26 cellular contexts compared by ENCODE assay signal in the genomic region with DNA sequence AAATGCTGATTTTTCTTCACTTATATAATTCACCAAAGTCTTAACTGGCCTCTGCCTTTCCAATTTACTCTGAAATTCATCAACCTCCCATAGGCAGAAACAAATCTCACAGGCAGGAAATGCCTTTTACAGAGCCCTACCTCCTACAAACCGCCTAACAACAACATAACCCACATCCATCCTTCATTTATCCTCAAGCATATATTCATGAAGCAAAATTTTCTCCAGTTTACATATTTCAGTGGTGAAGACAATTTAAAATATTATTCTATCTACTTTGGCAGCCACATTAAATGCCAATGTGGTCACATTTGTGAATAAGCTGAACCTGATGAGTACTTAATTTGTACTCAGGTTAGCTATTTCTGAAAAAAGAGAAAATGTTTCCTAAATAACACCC.
"Had no signal": no experiment of that assay in that cellular context is flagged by ENCODE, and none has a peak within 500 bp of the region (broad histone marks: within the 10 kb centered on the region; RNA-seq: fewer than 3 reads in every experiment).

No MANE protein-coding gene starts in this region.

- H3K4me3 Mint-ChIP-seq: activated CD4-positive, alpha-beta memory T cell treated with anti-CD3 and anti-CD28 coated beads, Interleukin-2, amount 10 ng/mL, durations not matched to agents 7 days and 5 days; activated CD4-positive, alpha-beta T cell treated with anti-CD3 and anti-CD28 coated beads, Interleukin-2, amount 10 ng/mL, durations not matched to agents 7 days and 5 days; activated naive CD8-positive, alpha-beta T cell treated with anti-CD3 and anti-CD28 coated beads, Interleukin-2, amount 10 ng/mL, durations not matched to agents 7 days and 5 days; activated T-helper 17 cell treated with anti-CD3 and anti-CD28 coated beads, Interleukin-2, amount 50 U/mL, for 72 hours had no signal

- H3K4me3 ChIP-seq: adrenal gland, ascending aorta had no signal

- H3K9me3 ChIP-seq: adrenal gland, ascending aorta, SK-N-SH had no signal

- ATAC-seq: activated T-helper 17 cell treated with anti-CD3 and anti-CD28 coated beads, Interleukin-2, amount 50 U/mL, for 72 hours; Panc1; Right ventricle myocardium inferior had no signal

- H3K4me2 ChIP-seq: SK-N-SH had no signal

- H3K27me3 Mint-ChIP-seq: activated CD4-positive, alpha-beta memory T cell treated with anti-CD3 and anti-CD28 coated beads, Interleukin-2, amount 10 ng/mL, durations not matched to agents 7 days and 5 days; activated CD4-positive, alpha-beta T cell treated with anti-CD3 and anti-CD28 coated beads, Interleukin-2, amount 10 ng/mL, durations not matched to agents 7 days and 5 days; activated naive CD8-positive, alpha-beta T cell treated with anti-CD3 and anti-CD28 coated beads, Interleukin-2, amount 10 ng/mL, durations not matched to agents 7 days and 5 days; activated T-helper 17 cell treated with anti-CD3 and anti-CD28 coated beads, Interleukin-2, amount 50 U/mL, for 72 hours had no signal

- H3K4me1 ChIP-seq: adrenal gland had no signal

- H3K27ac Mint-ChIP-seq: activated CD4-positive, alpha-beta memory T cell treated with anti-CD3 and anti-CD28 coated beads, Interleukin-2, amount 10 ng/mL, durations not matched to agents 7 days and 5 days; activated CD4-positive, alpha-beta T cell treated with anti-CD3 and anti-CD28 coated beads, Interleukin-2, amount 10 ng/mL, durations not matched to agents 7 days and 5 days; activated naive CD8-positive, alpha-beta T cell treated with anti-CD3 and anti-CD28 coated beads, Interleukin-2, amount 10 ng/mL, durations not matched to agents 7 days and 5 days; activated T-helper 17 cell treated with anti-CD3 and anti-CD28 coated beads, Interleukin-2, amount 50 U/mL, for 72 hours had no signal

- DNase-seq: activated CD4-positive, alpha-beta memory T cell treated with anti-CD3 and anti-CD28 coated beads, Interleukin-2, amount 10 ng/mL, durations not matched to agents 7 days and 5 days; activated CD4-positive, alpha-beta T cell treated with anti-CD3 and anti-CD28 coated beads, Interleukin-2, amount 10 ng/mL, durations not matched to agents 7 days and 5 days; activated CD4-positive, CD25-positive, alpha-beta regulatory T cell; activated gamma-delta T cell; activated naive CD4-positive, alpha-beta T cell treated with anti-CD3 and anti-CD28 coated beads, Interleukin-2, amount 50 U/mL, for 16 hours; activated naive CD8-positive, alpha-beta T cell treated with anti-CD3 and anti-CD28 coated beads, Interleukin-2, amount 10 ng/mL, durations not matched to agents 7 days and 5 days; activated T-cell treated with anti-CD3 and anti-CD28 coated beads for 4 hours; activated T-cell treated with anti-CD3 and anti-CD28 coated beads, Interleukin-2, amount 50 U/mL, for 48 hours; adrenal gland; Kasumi-1; NCI-H1105 treated with DMSO at 0.1 percent for 48 hours; NCI-H1436 treated with DMSO at 0.1 percent for 48 hours; NCI-H187; NCI-H2081; NCI-H510A treated with DMSO at 0.1 percent for 48 hours; NCI-H69; NK-92 treated with Interleukin-12 subunit alpha and Interleukin-12 subunit beta, amount 100 ng/mL, for 24 hours; OCI-M1; RPMI8226; SK-N-SH; T-helper 1 cell had no signal

- H3K27me3 ChIP-seq: adrenal gland, ascending aorta had no signal

- H3K36me3 ChIP-seq: adrenal gland had no signal

- H3K9me3 Mint-ChIP-seq: activated T-helper 17 cell treated with anti-CD3 and anti-CD28 coated beads, Interleukin-2, amount 50 U/mL, for 72 hours had no signal

- H3K27ac ChIP-seq: adrenal gland, ascending aorta, VCaP had no signal

- H3K9ac ChIP-seq: SK-N-SH had no signal
